Comparison of ENCODE assay signal across 2 cellular contexts in genomic region chr5:142425286-142426065, GRCh38.
TF ChIP-seq lines count a peak whose summit lies in the region.

No MANE protein-coding gene starts in this region.

TF ChIP-seq in IMR-90, 13 proteins besides CTCF, POLR2A, EP300 and RAD21:
- TF ChIP-seq, protein P1, sequence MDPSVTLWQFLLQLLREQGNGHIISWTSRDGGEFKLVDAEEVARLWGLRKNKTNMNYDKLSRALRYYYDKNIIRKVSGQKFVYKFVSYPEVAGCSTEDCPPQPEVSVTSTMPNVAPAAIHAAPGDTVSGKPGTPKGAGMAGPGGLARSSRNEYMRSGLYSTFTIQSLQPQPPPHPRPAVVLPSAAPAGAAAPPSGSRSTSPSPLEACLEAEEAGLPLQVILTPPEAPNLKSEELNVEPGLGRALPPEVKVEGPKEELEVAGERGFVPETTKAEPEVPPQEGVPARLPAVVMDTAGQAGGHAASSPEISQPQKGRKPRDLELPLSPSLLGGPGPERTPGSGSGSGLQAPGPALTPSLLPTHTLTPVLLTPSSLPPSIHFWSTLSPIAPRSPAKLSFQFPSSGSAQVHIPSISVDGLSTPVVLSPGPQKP (IDR thresholded peaks at IDR 0.05; ENCODE audit: borderline replicate concordance, low read depth, low read length), result no peak
- TF ChIP-seq MAFK (IDR thresholded peaks at IDR 0.05; ENCODE audit: low read depth, low read length), result no peak
- TF ChIP-seq CHD1 (IDR thresholded peaks at IDR 0.05; ENCODE audit: low read depth, low read length), result no peak

TF ChIP-seq in endothelial cell of umbilical vein, 7 proteins besides CTCF, POLR2A, EP300 and RAD21:
- TF ChIP-seq MYC (IDR thresholded peaks at IDR 0.05; ENCODE audit: low read depth, low read length) (no peak), MAX (IDR thresholded peaks at IDR 0.05; ENCODE audit: insufficient read depth, insufficient read length) (no peak), GATA2 (IDR thresholded peaks at IDR 0.05; ENCODE audit: insufficient read depth, insufficient read length, low read depth, low read length) (no peak), POLR2AphosphoS5 (IDR thresholded peaks at IDR 0.05; ENCODE audit: insufficient read depth, low read depth, low read length) (no peak), JUN (IDR thresholded peaks at IDR 0.05; ENCODE audit: borderline replicate concordance, insufficient read depth, insufficient read length, low read depth) (no peak), FOS (IDR thresholded peaks at IDR 0.05; ENCODE audit: borderline replicate concordance, insufficient read depth, low read length) (no peak), EZH2 (IDR thresholded peaks at IDR 0.05; ENCODE audit: borderline replicate concordance, low read depth, low read length, severe bottlenecking) (no peak)
